ENCODE assay signal across 21 cellular contexts in the genomic region with DNA sequence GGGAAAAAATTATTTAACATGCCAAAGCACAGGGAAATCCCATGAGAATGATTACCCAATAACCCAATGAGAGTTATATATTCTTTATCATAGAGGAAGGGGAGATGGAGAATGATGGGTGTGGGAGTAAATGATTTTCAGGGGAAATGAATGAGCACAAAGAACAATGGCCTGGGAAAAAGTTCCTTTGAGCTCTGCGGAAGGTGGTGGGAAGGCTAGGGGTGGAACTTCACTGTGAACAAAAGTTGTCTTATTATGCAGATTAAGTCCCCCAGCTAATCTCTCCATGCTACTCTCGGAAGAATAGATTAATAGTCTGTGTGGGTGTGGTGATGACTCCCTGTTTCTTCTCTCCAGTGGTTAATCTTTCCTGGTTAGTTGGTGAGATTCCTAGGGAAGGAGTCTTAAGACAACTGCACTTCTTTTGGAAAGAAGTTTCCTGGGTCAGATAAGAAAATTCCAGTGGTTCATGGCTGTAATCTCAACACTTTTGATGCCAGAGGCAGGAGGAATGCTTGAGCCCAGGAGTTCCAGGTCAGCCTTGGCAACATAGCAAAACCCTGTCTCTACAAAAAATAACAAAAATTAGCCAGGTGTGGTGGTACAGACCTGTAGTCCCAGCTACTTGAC.
DNase-seq lines count a peak whose midpoint lies in the region; ATAC-seq and TF ChIP-seq lines count a peak whose summit lies in the region.
"Had no signal": no experiment of that assay in that cellular context is flagged by ENCODE, and none has a peak within 500 bp of the region (broad histone marks: within the 10 kb centered on the region; RNA-seq: fewer than 3 reads in every experiment).

No MANE protein-coding gene starts in this region.

- H3K4me1 Mint-ChIP-seq in H9: peaks cover 25 to 54% of the 10 kb centered on the region in 2 experiments

- peaks cover 10 to 23% (median 11%) of the 10 kb centered on the region in 3 experiments for H3K36me3 Mint-ChIP-seq in H9 (ENCODE audit: insufficient read depth in 1 of 3, low read depth in 3 of 3)

- no peak overlapping the region for H3K56ac ChIP-seq in H9 (ENCODE audit: insufficient read length, low read depth, low read length)

- H4K8ac ChIP-seq in H9 (replicated peaks; ENCODE audit: insufficient read length, low read depth, low read length): no peak overlapping the region

- H3K23me2 ChIP-seq in H9 (ENCODE audit: insufficient read length, low read depth, low read length, poor library complexity, severe bottlenecking): no peaks in the 10 kb centered on the region

- no peaks in the 10 kb centered on the region for H4K20me1 ChIP-seq in H9 (ENCODE audit: control insufficient read depth, insufficient read depth, insufficient read length)

- no peaks in the 10 kb centered on the region for H3K79me2 ChIP-seq in H9 (ENCODE audit: insufficient read depth, low read length)

- H3K4ac ChIP-seq in H9 (ENCODE audit: low read depth, low read length): no peak overlapping the region

- H4K5ac ChIP-seq in H9 (ENCODE audit: insufficient read length, low read depth, low read length): no peak overlapping the region

- peak overlapping the region; percentile 21 to 61 (median 52); a peak in 4 of 7 replicates for H3K27ac Mint-ChIP-seq in H9
- H3K27ac Mint-ChIP-seq: CD4-positive, alpha-beta T cell had no signal

- H3K14ac ChIP-seq in H9 (ENCODE audit: insufficient read depth, low read length): no peak overlapping the region

- no peak overlapping the region for H2AK5ac ChIP-seq in H9 (ENCODE audit: insufficient read length, low read length)

- no peak overlapping the region for H3K23ac ChIP-seq in H9 (ENCODE audit: insufficient read length, low read depth, low read length)

- H3K27ac ChIP-seq in H9 (ENCODE audit: insufficient read length, low read depth, low read length) (no peak overlapping the region), HUES64 (ENCODE audit: low read depth, low read length) (peak overlapping the region; percentile 62; the same call in 1 of the 2 replicates), RWPE2 (ENCODE audit: poor library complexity, severe bottlenecking) (peak overlapping the region; percentile 96)

- H3K9me3 ChIP-seq in H9 (ENCODE audit: control insufficient read depth, low read depth, low read length) (no peaks in the 10 kb centered on the region), HUES64 (ENCODE audit: insufficient read depth, low read depth, low read length) (peaks cover 7% of the 10 kb centered on the region), RWPE2 (ENCODE audit: severe bottlenecking) (peaks cover 2% of the 10 kb centered on the region)

- no peak for ATAC-seq in RWPE2 (ENCODE audit: low read depth)
- ATAC-seq: A549, HepG2, SK-N-SH treated with all-trans-retinoic acid at 6 μM for 48 hours had no signal

- peaks cover 2% of the 10 kb centered on the region; the same call in 1 of the 2 replicates for H3K27me3 Mint-ChIP-seq in H9 (ENCODE audit: low read depth)
- H3K27me3 Mint-ChIP-seq: CD4-positive, alpha-beta T cell had no signal

- no peak overlapping the region for H3K4me2 ChIP-seq in H9 (ENCODE audit: insufficient read depth, insufficient read length, low read length)
- H3K4me2 ChIP-seq: A549 had no signal

- TF ChIP-seq CTCF in H9 (conservative IDR thresholded peaks at IDR 0.05) (no peak), RWPE2 (IDR thresholded peaks at IDR 0.05; ENCODE audit: poor library complexity, severe bottlenecking) (no peak), fibroblast of the aortic adventitia (IDR thresholded peaks at IDR 0.05; ENCODE audit: insufficient read depth, low read length) (no peak)

- no peak overlapping the region for H2BK120ac ChIP-seq in H9 (ENCODE audit: low read depth, low read length, poor library complexity, severe bottlenecking)

- no peak overlapping the region for H2BK20ac ChIP-seq in H9 (ENCODE audit: low read depth, low read length, poor library complexity, severe bottlenecking)

- H4K91ac ChIP-seq in H9 (ENCODE audit: insufficient read length, low read depth, low read length): no peak overlapping the region

- no CpG with 5 or more reads among the region's 2 CpGs for WGBS in H9 (ENCODE audit: extremely low coverage, insufficient read length, low lambda C conversion rate)
- 56% methylated on average over 2 of the region's 2 CpGs for WGBS in HUES64

- H3K27me3 ChIP-seq in H9 (ENCODE audit: insufficient read depth, low read length): no peaks in the 10 kb centered on the region
- no peaks in the 10 kb centered on the region for H3K27me3 ChIP-seq in HUES64 (ENCODE audit: insufficient read depth, low read length)
- no peaks in the 10 kb centered on the region for H3K27me3 ChIP-seq in RWPE2 (ENCODE audit: insufficient read depth, poor library complexity, severe bottlenecking)

- H3K4me3 Mint-ChIP-seq in H9: peak overlapping the region in 1 of 2 experiments; percentile 8; a peak in 1 of 5 replicates
- H3K4me3 Mint-ChIP-seq: CD4-positive, alpha-beta T cell had no signal

- H3K9ac ChIP-seq in H9 (ENCODE audit: extremely low read depth, insufficient read length, low read length) (no peak overlapping the region), HUES64 (ENCODE audit: low read depth, low read length) (no peak overlapping the region)

- H3K9me3 Mint-ChIP-seq in H9: peaks cover 16 to 22% of the 10 kb centered on the region in 2 experiments
- H3K9me3 Mint-ChIP-seq: CD4-positive, alpha-beta T cell had no signal

- H2BK15ac ChIP-seq in H9 (ENCODE audit: low read depth, low read length): no peak overlapping the region

- H3K36me3 ChIP-seq in HUES64 (ENCODE audit: insufficient read depth, low read length) (no peaks in the 10 kb centered on the region), RWPE2 (ENCODE audit: low read depth) (no peaks in the 10 kb centered on the region; the same call in 1 of the 2 replicates)

- H3K4me1 ChIP-seq in H9 (ENCODE audit: insufficient read depth, low read length): no peaks in the 10 kb centered on the region; the same call in 1 of the 2 replicates
- H3K4me1 ChIP-seq in HUES64 (ENCODE audit: insufficient read depth, low read length): no peaks in the 10 kb centered on the region; the same call in 1 of the 2 replicates
- peaks cover 33% of the 10 kb centered on the region for H3K4me1 ChIP-seq in RWPE2 (ENCODE audit: insufficient read depth, poor library complexity, severe bottlenecking)

- DNase-seq in H9 (no peak), RWPE2 (ENCODE audit: low spot score) (no peak), fibroblast of the aortic adventitia (ENCODE audit: low read depth) (peak; percentile 74), activated gamma-delta T cell treated with Interleukin-2 at 50 U/mL for 16 hours (no peak), GM19240 (ENCODE audit: insufficient read length, low spot score) (no peak), KG1 (lab: John Stamatoyannopoulos, UW) (no peak)
- DNase-seq in effector CD4-positive, alpha-beta T cell: no peak
- DNase-seq: CD4-positive, alpha-beta T cell; COR-L47; DND-41; KBM-7; MV-4-11; NCI-H1694; NCI-H2081; NCI-H2171; NCI-H446; NCI-H526 treated with DMSO at 0.1 percent for 48 hours had no signal

- H2BK5ac ChIP-seq in H9 (ENCODE audit: insufficient read length, low read length): no peak overlapping the region

- H3T11ph ChIP-seq in H9 (ENCODE audit: low read length): no peak overlapping the region

- H3K79me1 ChIP-seq in H9 (ENCODE audit: insufficient read depth, low read depth, low read length, poor library complexity, severe bottlenecking): no peaks in the 10 kb centered on the region

- no peak overlapping the region for H3K4me3 ChIP-seq in HUES64 (ENCODE audit: low read length)
- no peak overlapping the region for H3K4me3 ChIP-seq in RWPE2 (ENCODE audit: severe bottlenecking)
- H3K4me3 ChIP-seq in fibroblast of the aortic adventitia (ENCODE audit: low read depth, low read length): no peak overlapping the region
- H3K4me3 ChIP-seq: A549 had no signal

- no peak overlapping the region for H3K18ac ChIP-seq in H9 (ENCODE audit: insufficient read length, low read depth, low read length)

- no peak overlapping the region for H2AFZ ChIP-seq in H9 (ENCODE audit: low read length)

- no peak overlapping the region for H2BK12ac ChIP-seq in H9 (ENCODE audit: insufficient read length, low read depth, low read length)
